Comparison of ENCODE assay signal across 17 cellular contexts in the genomic region with DNA sequence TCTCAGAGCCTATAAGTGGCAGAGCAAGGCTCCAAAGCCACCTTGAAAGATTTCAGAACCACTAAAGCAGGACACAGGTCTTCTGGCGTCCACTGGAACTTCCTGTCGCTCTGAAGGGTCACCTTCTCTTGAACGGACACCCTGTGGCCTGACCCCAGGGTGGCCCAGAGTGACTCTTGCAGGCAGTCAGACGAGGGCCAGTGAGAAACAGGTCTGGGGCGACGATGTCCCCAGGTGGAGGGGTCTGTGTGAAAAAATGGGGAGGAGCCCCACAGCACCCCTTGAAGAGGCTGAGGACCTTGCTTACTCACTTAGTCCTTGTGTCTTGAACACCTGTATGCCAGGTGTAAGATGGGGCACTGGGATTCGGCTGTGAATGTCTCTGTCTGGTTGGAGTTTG. TPM values are rescaled to one million over a fixed set of nuclear protein-coding genes. Genes with fewer than 3 reads are reported as not detected.
DNase-seq lines count a peak whose midpoint lies in the region; TF ChIP-seq lines count a peak whose summit lies in the region.
"Had no signal": no experiment of that assay in that cellular context is flagged by ENCODE, and none has a peak within 500 bp of the region (broad histone marks: within the 10 kb centered on the region; RNA-seq: fewer than 3 reads in every experiment).

No MANE protein-coding gene starts in this region.

- H3K27ac Mint-ChIP-seq in neural progenitor cell, result no peak overlapping the region

- H3K4me2 ChIP-seq in neural progenitor cell, result no peak overlapping the region

- H3K9me3 ChIP-seq in colonic mucosa, result no peaks in the 10 kb centered on the region
- H3K9me3 ChIP-seq in neural progenitor cell (ENCODE audit: low read depth), result no peaks in the 10 kb centered on the region
- H3K9me3 ChIP-seq: upper lobe of right lung had no signal

- peaks cover 51% of the 10 kb centered on the region for H3K27me3 Mint-ChIP-seq in neural progenitor cell (ENCODE audit: insufficient read depth, low read depth)

- no peak overlapping the region for H3K27ac ChIP-seq in colonic mucosa
- no peak overlapping the region for H3K27ac ChIP-seq in neural progenitor cell
- H3K27ac ChIP-seq: foreskin keratinocyte, upper lobe of right lung had no signal

- H3K4me1 ChIP-seq in colonic mucosa, result no peaks in the 10 kb centered on the region
- H3K4me1 ChIP-seq in neural progenitor cell, result no peaks in the 10 kb centered on the region
- H3K4me1 ChIP-seq: foreskin keratinocyte, upper lobe of right lung had no signal

- CTCF ChIA-PET in HEK293T (lab: Yijun Ruan, JAX), result no interaction called here

- peaks cover 9% of the 10 kb centered on the region for H4K20me1 ChIP-seq in neural progenitor cell (ENCODE audit: low read depth)

- POLR2A ChIA-PET in HEK293T (lab: Yijun Ruan, JAX), result interaction anchor here (0.7 kb wide), 1 partner anchor 9 kb away, joined by 3 read pairs; no protein-coding TSS in a partner anchor

- peaks cover 12% of the 10 kb centered on the region for H3F3A ChIP-seq in neural progenitor cell (ENCODE audit: low read depth)

- H3K36me3 ChIP-seq in colonic mucosa (no peaks in the 10 kb centered on the region), neural progenitor cell (no peaks in the 10 kb centered on the region)
- H3K36me3 ChIP-seq: upper lobe of right lung had no signal

- no peak overlapping the region for H2AFZ ChIP-seq in neural progenitor cell (replicated peaks)

- no peak overlapping the region for H3K4me3 ChIP-seq in colonic mucosa
- H3K4me3 ChIP-seq in neural progenitor cell, result no peak overlapping the region

- DNase-seq in activated CD8-positive, alpha-beta memory T cell treated with anti-CD3 and anti-CD28 coated beads for 24 hours, result peak; percentile 54
- no peak for DNase-seq in activated CD8-positive, alpha-beta memory T cell treated with anti-CD3 and anti-CD28 coated beads, Interleukin-2, amount 50 U/mL, for 48 hours
- DNase-seq in HEK293T (ENCODE audit: extremely low spot score), result peak; percentile 1
- peak; percentile 7 for DNase-seq in colonic mucosa
- no peak for DNase-seq in neural progenitor cell (ENCODE audit: low spot score)
- DNase-seq in mucosa of gallbladder (ENCODE audit: low spot score), result no peak
- DNase-seq in DMS 273 (lab: John Stamatoyannopoulos, UW; ENCODE audit: unreplicated experiment), result no peak
- no peak for DNase-seq in SHP77 treated with DMSO at 0.1 percent for 48 hours (lab: John Stamatoyannopoulos, UW)
- DNase-seq: activated CD4-positive, alpha-beta T cell treated with anti-CD3 and anti-CD28 coated beads for 4 hours; central memory CD4-positive, alpha-beta T cell; foreskin keratinocyte; GOT3; NCI-H526 treated with DMSO at 0.1 percent for 48 hours; stimulated activated CD4-positive, alpha-beta T cell treated with anti-CD3 and anti-CD28 coated beads, Interleukin-12 subunit alpha, Interleukin-12 subunit beta, amount 100 ng/mL, for 4 hours; stimulated activated naive CD4-positive, alpha-beta T cell treated with Interleukin-2 at 50 U/mL for 16 hours; T1000; upper lobe of right lung had no signal

- H3K27me3 ChIP-seq in colonic mucosa (peaks cover 37% of the 10 kb centered on the region), neural progenitor cell (peaks cover 76% of the 10 kb centered on the region)

- H3K9me3 Mint-ChIP-seq in neural progenitor cell, result peaks cover 7% of the 10 kb centered on the region

- H3K4me3 Mint-ChIP-seq in neural progenitor cell, result peak overlapping the region; percentile 83

- no peaks in the 10 kb centered on the region for H3K79me2 ChIP-seq in neural progenitor cell (ENCODE audit: low read depth)

- TF ChIP-seq CTCF in colonic mucosa (IDR thresholded peaks at IDR 0.05) (no peak), neural progenitor cell (IDR thresholded peaks at IDR 0.05) (no peak)

- H3K36me3 Mint-ChIP-seq in neural progenitor cell, result no peaks in the 10 kb centered on the region

- intact Hi-C loops in colonic mucosa (cut with DNase I), result no loop called here

- peaks cover 8% of the 10 kb centered on the region for H3K4me1 Mint-ChIP-seq in neural progenitor cell

- H3K9ac ChIP-seq in colonic mucosa (ENCODE audit: low read depth in 2 of 2, low read length in 2 of 2), result no peak overlapping the region
- H3K9ac ChIP-seq in neural progenitor cell, result no peak overlapping the region

TF ChIP-seq in HEK293T, 16 proteins besides CTCF, POLR2A, EP300 and RAD21:
- no peak for TF ChIP-seq ARNT (IDR thresholded peaks at IDR 0.05)
- TF ChIP-seq NFRKB (IDR thresholded peaks at IDR 0.05), result no peak
- TF ChIP-seq ELF4 (IDR thresholded peaks at IDR 0.05), result no peak
- TF ChIP-seq BHLHE40 (IDR thresholded peaks at IDR 0.05; ENCODE audit: borderline replicate concordance), result no peak
- TF ChIP-seq, protein P1, sequence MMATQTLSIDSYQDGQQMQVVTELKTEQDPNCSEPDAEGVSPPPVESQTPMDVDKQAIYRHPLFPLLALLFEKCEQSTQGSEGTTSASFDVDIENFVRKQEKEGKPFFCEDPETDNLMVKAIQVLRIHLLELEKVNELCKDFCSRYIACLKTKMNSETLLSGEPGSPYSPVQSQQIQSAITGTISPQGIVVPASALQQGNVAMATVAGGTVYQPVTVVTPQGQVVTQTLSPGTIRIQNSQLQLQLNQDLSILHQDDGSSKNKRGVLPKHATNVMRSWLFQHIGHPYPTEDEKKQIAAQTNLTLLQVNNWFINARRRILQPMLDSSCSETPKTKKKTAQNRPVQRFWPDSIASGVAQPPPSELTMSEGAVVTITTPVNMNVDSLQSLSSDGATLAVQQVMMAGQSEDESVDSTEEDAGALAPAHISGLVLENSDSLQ (IDR thresholded peaks at IDR 0.05), result no peak
- TF ChIP-seq SP1 (IDR thresholded peaks at IDR 0.05), result no peak
- no peak for TF ChIP-seq CTBP1 (IDR thresholded peaks at IDR 0.05; ENCODE audit: borderline replicate concordance)
- no peak for TF ChIP-seq HDGF (IDR thresholded peaks at IDR 0.05; ENCODE audit: borderline replicate concordance)
- TF ChIP-seq FOXM1 (IDR thresholded peaks at IDR 0.05; ENCODE audit: borderline replicate concordance), result no peak
- TF ChIP-seq LEF1 (IDR thresholded peaks at IDR 0.05; ENCODE audit: borderline replicate concordance), result no peak
- TF ChIP-seq FOXK2 (IDR thresholded peaks at IDR 0.05), result no peak

RNA-seq across cellular contexts. Expression of a gene that starts 0.9 kb away (rescaled TPM):
- total RNA-seq in colonic mucosa (1 to 10 TPM; 1.0 to 1.9 TPM), neural progenitor cell (ENCODE audit: low replicate concordance) (3.5 and 6.5 TPM in 2 replicates), mucosa of gallbladder (4.4 TPM)

Comparison
In these comparisons a context has a peak if more than half of its experiments do, and no peak if none do; other contexts are left out.
1. DNase-seq: peak in activated CD8-positive, alpha-beta memory T cell treated with anti-CD3 and anti-CD28 coated beads for 24 hours (single experiment), HEK293T (single experiment) and colonic mucosa (single experiment); none in activated CD8-positive, alpha-beta memory T cell treated with anti-CD3 and anti-CD28 coated beads, Interleukin-2, amount 50 U/mL, for 48 hours (single experiment), neural progenitor cell (single experiment), mucosa of gallbladder (single experiment), DMS 273 (single experiment) and SHP77 treated with DMSO at 0.1 percent for 48 hours (single experiment).